ENCODE assay signal across 11 cellular contexts in genomic region chr1:198601936-198602889, GRCh38. TPM values are rescaled to one million over a fixed set of nuclear protein-coding genes. Genes with fewer than 3 reads are reported as not detected.
DNase-seq lines count a peak whose midpoint lies in the region; ATAC-seq and TF ChIP-seq lines count a peak whose summit lies in the region.
"Had no signal": no experiment of that assay in that cellular context is flagged by ENCODE, and none has a peak within 500 bp of the region (broad histone marks: within the 10 kb centered on the region; RNA-seq: fewer than 3 reads in every experiment).

No MANE protein-coding gene starts in this region.

- TF ChIP-seq CTCF in astrocyte of the spinal cord (IDR thresholded peaks at IDR 0.05; ENCODE audit: low read depth, low read length) (no peak), lower leg skin (IDR thresholded peaks at IDR 0.05) (no peak)

- intact Hi-C loops in lower leg skin (cut with DNase I; ENCODE audit: low total_unique reads), result no loop called here

- WGBS in lower leg skin, 2 donors, result 78 to 88% methylated on average over 2 of the region's 2 CpGs

- in situ Hi-C loops in astrocyte of the spinal cord (cut with HindIII; ENCODE audit: low sequenced_read_pairs), result no loop called here

- peak; percentile 27 for DNase-seq in stimulated activated CD4-positive, alpha-beta T cell treated with anti-CD3 and anti-CD28 coated beads, Interleukin-12 subunit alpha, Interleukin-12 subunit beta, amount 100 ng/mL, for 4 hours
- DNase-seq in stimulated activated CD4-positive, alpha-beta T cell treated with anti-CD3 and anti-CD28 coated beads, Interleukin-4, amount 100 ng/mL, for 4 hours, result no peak
- DNase-seq in LHCN-M2 (ENCODE audit: low read depth) (peak; percentile 9), astrocyte of the spinal cord (ENCODE audit: low read depth, low spot score) (peak; percentile 38), HT-29 (ENCODE audit: low spot score) (no peak), lower leg skin (ENCODE audit: low spot score in 2 of 2) (no peak), RKO (ENCODE audit: low spot score) (no peak)
- DNase-seq: NCI-H1105 treated with DMSO at 0.1 percent for 48 hours had no signal

- no peak for TF ChIP-seq POLR2A in lower leg skin (IDR thresholded peaks at IDR 0.05)

- no peak overlapping the region for H3K4me3 ChIP-seq in astrocyte of the spinal cord (ENCODE audit: low read depth, low read length)
- no peak overlapping the region for H3K4me3 ChIP-seq in lower leg skin (ENCODE audit: low read depth, poor library complexity, severe bottlenecking)
- H3K4me3 ChIP-seq: cardiac muscle cell had no signal

- ATAC-seq in GM21528 (IDR thresholded peaks at IDR 0.05; ENCODE audit: low FRiP score, unreplicated experiment), result no peak

RNA-seq across cellular contexts. Expression of gene PTPRC, which starts 36.6 kb away (rescaled TPM):
- total RNA-seq in LHCN-M2 (2014; rRNA removed) (0.23 and 1.2 TPM in 2 replicates), lower leg skin (1 to 10 TPM; 4.0 to 8.3 (median 4.7) TPM)
- 0.21 TPM for polyA plus RNA-seq in LHCN-M2 (2012)
- total RNA-seq in HT-29 (2014; rRNA removed; shearing (Covaris generic)), result not detected in 2 replicates
- total RNA-seq: cardiac muscle cell, osteocyte had no signal
- polyA plus RNA-seq: cardiac muscle cell had no signal

Comparison
In these comparisons a context has a peak if more than half of its experiments do, and no peak if none do; other contexts are left out.
1. DNase-seq: peak in stimulated activated CD4-positive, alpha-beta T cell treated with anti-CD3 and anti-CD28 coated beads, Interleukin-12 subunit alpha, Interleukin-12 subunit beta, amount 100 ng/mL, for 4 hours (single experiment), LHCN-M2 (single experiment) and astrocyte of the spinal cord (single experiment); none in stimulated activated CD4-positive, alpha-beta T cell treated with anti-CD3 and anti-CD28 coated beads, Interleukin-4, amount 100 ng/mL, for 4 hours (0 of 2), HT-29 (single experiment), lower leg skin (0 of 2) and RKO (single experiment).